ENCODE assay signal across 9 cellular contexts in the genomic region with DNA sequence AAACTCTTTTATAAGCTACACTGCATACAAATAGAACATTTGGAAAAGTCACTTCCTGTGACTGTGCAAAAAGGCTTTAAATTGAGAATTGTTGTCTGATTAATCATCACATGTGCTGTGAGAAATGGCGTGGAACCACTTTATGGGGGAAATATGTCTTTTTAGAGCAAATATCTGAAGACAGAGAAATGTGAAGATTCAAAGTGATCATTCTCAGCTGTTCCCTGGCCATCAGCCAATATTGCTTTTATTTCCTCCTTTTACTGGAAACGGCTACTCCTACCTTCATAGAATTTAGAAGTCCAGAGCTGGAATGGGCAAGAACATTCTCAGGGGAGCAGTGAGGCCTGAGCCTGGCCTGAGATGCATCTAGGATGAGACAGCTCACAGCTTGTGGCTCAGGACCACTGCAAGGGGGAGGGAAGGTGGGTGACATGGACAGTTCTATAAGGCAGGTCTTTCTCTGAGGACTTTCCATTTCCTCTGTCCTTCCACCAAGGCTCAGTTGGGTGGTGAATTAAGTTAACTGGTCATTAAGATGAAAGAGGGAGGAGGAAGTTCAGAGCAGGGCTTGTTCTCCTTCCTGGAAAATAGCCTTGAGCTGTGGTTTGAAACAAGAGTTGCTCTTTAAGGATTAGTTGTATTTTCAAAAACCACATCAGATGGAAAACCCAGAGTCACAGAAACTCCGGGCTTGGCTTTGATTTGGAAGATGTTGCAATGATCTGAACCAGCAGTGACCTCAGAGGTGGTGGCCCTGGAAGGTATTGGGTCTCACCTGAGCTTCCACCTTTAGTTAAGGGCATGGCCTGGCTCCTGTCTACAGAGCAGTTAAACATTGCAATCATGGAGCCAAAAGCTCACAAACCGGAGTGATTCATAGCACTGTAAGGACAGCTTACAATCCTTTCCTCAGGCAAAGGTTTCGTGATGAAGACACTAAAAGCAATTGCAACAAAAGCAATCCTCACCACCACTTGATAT.
A peak's percentile ranks its signal among the peaks of the same experiment; 100 is the strongest.
DNase-seq lines count a peak whose midpoint lies in the region; ATAC-seq and TF ChIP-seq lines count a peak whose summit lies in the region.
"Had no signal": no experiment of that assay in that cellular context is flagged by ENCODE, and none has a peak within 500 bp of the region (broad histone marks: within the 10 kb centered on the region; RNA-seq: fewer than 3 reads in every experiment).

No MANE protein-coding gene starts in this region.

- no peaks in the 10 kb centered on the region for H4K20me1 ChIP-seq in Karpas-422 (ENCODE audit: insufficient read depth, low read depth, low read length)

- no peak overlapping the region for H3K4me2 ChIP-seq in Karpas-422 (ENCODE audit: low read depth, low read length, poor library complexity, severe bottlenecking)

- H3K27me3 ChIP-seq in mucosa of rectum (ENCODE audit: control insufficient read depth in 2 of 2, insufficient read depth in 2 of 2, low read length in 2 of 2), result no peaks in the 10 kb centered on the region
- no peaks in the 10 kb centered on the region for H3K27me3 ChIP-seq in Karpas-422 (ENCODE audit: low read length)

- no peaks in the 10 kb centered on the region for H3K36me3 ChIP-seq in mucosa of rectum (ENCODE audit: control insufficient read depth in 2 of 2, insufficient read depth in 2 of 2, low read length in 2 of 2)
- no peaks in the 10 kb centered on the region for H3K36me3 ChIP-seq in Karpas-422 (ENCODE audit: insufficient read depth, low read length)

- H3K27ac ChIP-seq in mucosa of rectum (ENCODE audit: low read depth in 2 of 2, low read length in 2 of 2) (peak overlapping the region; percentile 53 to 75), Karpas-422 (ENCODE audit: low read length) (no peak overlapping the region)

- H2AFZ ChIP-seq in Karpas-422 (ENCODE audit: low read length), result no peak overlapping the region

- TF ChIP-seq CTCF in choroid plexus epithelial cell (conservative IDR thresholded peaks at IDR 0.05; ENCODE audit: low read depth, low read length), result no peak

- peak; percentile 61 for DNase-seq in AG08395 (ENCODE audit: low spot score)
- peak; percentile 94 for DNase-seq in MV-4-11 (lab: John Stamatoyannopoulos, UW)
- DNase-seq in choroid plexus epithelial cell (ENCODE audit: low read depth), result peak; percentile 87
- no peak for DNase-seq in DMS 273 (lab: John Stamatoyannopoulos, UW; ENCODE audit: unreplicated experiment)
- DNase-seq in NCI-H774 (lab: John Stamatoyannopoulos, UW), result no peak
- DNase-seq in Karpas-422, result no peak
- DNase-seq: effector CD4-positive, alpha-beta T cell had no signal

- H3K9me3 ChIP-seq in mucosa of rectum (ENCODE audit: control insufficient read depth in 2 of 2, low read length in 2 of 2), result no peaks in the 10 kb centered on the region
- H3K9me3 ChIP-seq in Karpas-422 (ENCODE audit: low read length), result no peaks in the 10 kb centered on the region

- no peaks in the 10 kb centered on the region for H3K79me2 ChIP-seq in Karpas-422 (ENCODE audit: low read length)

- H3K9me2 ChIP-seq in Karpas-422 (replicated peaks; ENCODE audit: insufficient read depth, low read length), result no peaks in the 10 kb centered on the region

- peaks cover 0 to 9% of the 10 kb centered on the region in 2 donors for H3K4me1 ChIP-seq in mucosa of rectum (ENCODE audit: control insufficient read depth in 2 of 2, insufficient read depth in 2 of 2, low read length in 2 of 2)
- H3K4me1 ChIP-seq in Karpas-422 (ENCODE audit: low read length), result peaks cover 5% of the 10 kb centered on the region; the same call in 1 of the 2 replicates

- H3K9ac ChIP-seq in mucosa of rectum (ENCODE audit: low read depth in 1 of 2, low read length in 2 of 2), result no peak overlapping the region
- H3K9ac ChIP-seq in Karpas-422 (ENCODE audit: low read length), result no peak overlapping the region

- no peak for ATAC-seq in HG02610 (IDR thresholded peaks at IDR 0.05; ENCODE audit: unreplicated experiment)

- H3K4me3 ChIP-seq in choroid plexus epithelial cell (ENCODE audit: low read depth, low read length) (no peak overlapping the region), mucosa of rectum (ENCODE audit: low read length in 2 of 2) (no peak overlapping the region), Karpas-422 (ENCODE audit: low read length) (no peak overlapping the region)

Comparison
In these comparisons a context has a peak if more than half of its experiments do, and no peak if none do; other contexts are left out.
1. DNase-seq: peak in AG08395 (single experiment), MV-4-11 (single experiment) and choroid plexus epithelial cell (single experiment); none in DMS 273 (single experiment), NCI-H774 (single experiment) and Karpas-422 (single experiment).